Comparison of ENCODE assay signal across 8 cellular contexts in the genomic region with DNA sequence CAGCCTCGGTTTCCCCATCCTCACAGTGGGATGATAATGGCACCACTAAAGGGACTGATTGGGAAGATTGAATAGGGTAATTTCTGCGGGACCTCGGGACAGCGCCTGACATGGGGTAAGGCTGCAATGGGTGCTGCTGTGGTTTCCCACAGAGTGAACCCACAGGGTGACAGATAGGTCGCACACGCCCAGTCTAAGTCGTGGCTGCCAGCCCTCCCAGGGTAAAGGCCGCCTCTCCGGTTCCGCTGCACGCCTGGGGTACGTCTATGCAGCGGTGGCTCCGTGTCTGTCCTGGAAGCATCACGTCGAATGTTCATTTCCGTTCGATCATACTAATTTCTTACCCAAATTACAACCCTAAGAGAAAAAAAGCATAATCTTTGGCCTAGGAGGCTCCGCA. TPM values are rescaled to one million over a fixed set of nuclear protein-coding genes. Genes with fewer than 3 reads are reported as not detected.
DNase-seq lines count a peak whose midpoint lies in the region; ATAC-seq and TF ChIP-seq lines count a peak whose summit lies in the region.

No MANE protein-coding gene starts in this region.

- peaks cover 13 to 45% (median 30%) of the 10 kb centered on the region in 4 donors for H3K4me1 Mint-ChIP-seq in CD4-positive, CD25-positive, alpha-beta regulatory T cell
- peaks cover 26% of the 10 kb centered on the region for H3K4me1 Mint-ChIP-seq in nephron progenitor cell

- H3K4me1 ChIP-seq in CD4-positive, CD25-positive, alpha-beta regulatory T cell (ENCODE audit: control insufficient read depth, insufficient read depth, low read length, poor library complexity, severe bottlenecking): peaks cover 42% of the 10 kb centered on the region
- H3K4me1 ChIP-seq in NT2/D1 (ENCODE audit: insufficient read depth, insufficient read length): peaks cover 6% of the 10 kb centered on the region
- peaks cover 18% of the 10 kb centered on the region for H3K4me1 ChIP-seq in colonic mucosa

- no peak overlapping the region for H3K27ac ChIP-seq in CD4-positive, CD25-positive, alpha-beta regulatory T cell (ENCODE audit: insufficient read depth, low read length, poor library complexity, severe bottlenecking)
- H3K27ac ChIP-seq in colonic mucosa: no peak overlapping the region

- ATAC-seq in CD4-positive, CD25-positive, alpha-beta regulatory T cell (ENCODE audit: low read depth in 2 of 2): peak in 1 of 2 donors; percentile 10

- H3K27me3 ChIP-seq in CD4-positive, CD25-positive, alpha-beta regulatory T cell (ENCODE audit: control insufficient read depth, insufficient read depth, low read length): peaks cover 38% of the 10 kb centered on the region
- peaks cover 47% of the 10 kb centered on the region for H3K27me3 ChIP-seq in NT2/D1 (ENCODE audit: insufficient read depth, insufficient read length)
- H3K27me3 ChIP-seq in colonic mucosa: peaks cover 20% of the 10 kb centered on the region

- no peaks in the 10 kb centered on the region for H3K9me3 ChIP-seq in CD4-positive, CD25-positive, alpha-beta regulatory T cell (ENCODE audit: control insufficient read depth in 2 of 2, low read length in 2 of 2)
- no peaks in the 10 kb centered on the region for H3K9me3 ChIP-seq in NT2/D1 (ENCODE audit: insufficient read depth, low read length)
- no peaks in the 10 kb centered on the region for H3K9me3 ChIP-seq in colonic mucosa

- no peaks in the 10 kb centered on the region for H3K36me3 ChIP-seq in CD4-positive, CD25-positive, alpha-beta regulatory T cell (ENCODE audit: control insufficient read depth, insufficient read depth, low read length)
- H3K36me3 ChIP-seq in NT2/D1 (ENCODE audit: insufficient read depth, insufficient read length, low read length): no peaks in the 10 kb centered on the region
- no peaks in the 10 kb centered on the region for H3K36me3 ChIP-seq in colonic mucosa

- H3K27ac Mint-ChIP-seq in CD4-positive, CD25-positive, alpha-beta regulatory T cell: peak overlapping the region in 2 of 3 donors; percentile 18 to 47
- no peak overlapping the region for H3K27ac Mint-ChIP-seq in nephron progenitor cell

- peak in 2 of 3 donors; percentile 24 to 46 for DNase-seq in CD4-positive, CD25-positive, alpha-beta regulatory T cell
- no peak for DNase-seq in NT2/D1 (ENCODE audit: low read depth, low spot score)
- no peak for DNase-seq in colonic mucosa
- no peak for DNase-seq in nephron progenitor cell
- DNase-seq in NK-92 (lab: John Stamatoyannopoulos, UW; ENCODE audit: unreplicated experiment): no peak
- no peak for DNase-seq in activated gamma-delta T cell (lab: John Stamatoyannopoulos, UW)
- no peak for DNase-seq in activated CD4-positive, CD25-positive, alpha-beta regulatory T cell (lab: John Stamatoyannopoulos, UW)
- no peak for DNase-seq in NCI-H187 (lab: John Stamatoyannopoulos, UW)

- H3K9me3 Mint-ChIP-seq in CD4-positive, CD25-positive, alpha-beta regulatory T cell: no peaks in the 10 kb centered on the region
- H3K9me3 Mint-ChIP-seq in nephron progenitor cell: no peaks in the 10 kb centered on the region

- peaks cover 4% of the 10 kb centered on the region for H3K36me3 Mint-ChIP-seq in CD4-positive, CD25-positive, alpha-beta regulatory T cell
- H3K36me3 Mint-ChIP-seq in nephron progenitor cell (ENCODE audit: low read depth): no peaks in the 10 kb centered on the region

- TF ChIP-seq CTCF in colonic mucosa (IDR thresholded peaks at IDR 0.05): no peak
- TF ChIP-seq CTCF in nephron progenitor cell (IDR thresholded peaks at IDR 0.05): no peak

- peak overlapping the region; percentile 69 for H3K4me3 ChIP-seq in CD4-positive, CD25-positive, alpha-beta regulatory T cell (ENCODE audit: low read depth, low read length)
- H3K4me3 ChIP-seq in NT2/D1 (ENCODE audit: insufficient read length, low read depth) (peak overlapping the region; percentile 64), colonic mucosa (peak overlapping the region; percentile 36)

- peaks cover 69% of the 10 kb centered on the region for H3K27me3 Mint-ChIP-seq in CD4-positive, CD25-positive, alpha-beta regulatory T cell
- H3K27me3 Mint-ChIP-seq in nephron progenitor cell (ENCODE audit: low read depth, poor library complexity): peaks cover 84% of the 10 kb centered on the region

- H3K9ac ChIP-seq in NT2/D1 (ENCODE audit: insufficient read length, low read depth) (peak overlapping the region; percentile 70), colonic mucosa (ENCODE audit: low read depth in 2 of 2, low read length in 2 of 2) (peak overlapping the region in 1 of 2 donors; percentile 37)

- intact Hi-C loops in colonic mucosa (cut with DNase I): loop anchor here (5.0 to 10.0 kb wide), 3 partner anchors 167 to 387 kb away; no protein-coding TSS in a partner anchor

- peak overlapping the region; percentile 76 to 87 (median 80) for H3K4me3 Mint-ChIP-seq in CD4-positive, CD25-positive, alpha-beta regulatory T cell
- peak overlapping the region; percentile 76 for H3K4me3 Mint-ChIP-seq in nephron progenitor cell

RNA-seq across cellular contexts. Expression of a gene that starts 0.6 kb away (rescaled TPM):
- not detected for total RNA-seq in CD4-positive, CD25-positive, alpha-beta regulatory T cell
- polyA plus RNA-seq in CD4-positive, CD25-positive, alpha-beta regulatory T cell: not detected
- not detected for total RNA-seq in colonic mucosa

RNA-seq across cellular contexts. Expression of a gene that starts 4.0 kb away (rescaled TPM):
- 16.9 TPM for total RNA-seq in CD4-positive, CD25-positive, alpha-beta regulatory T cell
- polyA plus RNA-seq in CD4-positive, CD25-positive, alpha-beta regulatory T cell: 1 to 10 TPM; 5.1 to 8.1 (median 5.7) TPM
- 10 to 100 TPM; 11.1 to 11.2 TPM for total RNA-seq in colonic mucosa

RNA-seq across cellular contexts. Expression of a gene that starts 55.9 kb away (rescaled TPM):
- 70.5 TPM for total RNA-seq in CD4-positive, CD25-positive, alpha-beta regulatory T cell
- 10 to 100 TPM; 22.6 to 31.3 (median 27.3) TPM for polyA plus RNA-seq in CD4-positive, CD25-positive, alpha-beta regulatory T cell
- 10 to 100 TPM; 25.8 to 36.8 TPM for total RNA-seq in colonic mucosa

Comparison
In these comparisons a context has a peak if more than half of its experiments do, and no peak if none do; other contexts are left out.
1. DNase-seq: peak in CD4-positive, CD25-positive, alpha-beta regulatory T cell (2 of 3); none in NT2/D1 (single experiment), colonic mucosa (single experiment), nephron progenitor cell (single experiment), NK-92 (single experiment), activated gamma-delta T cell (single experiment), activated CD4-positive, CD25-positive, alpha-beta regulatory T cell (0 of 4) and NCI-H187 (0 of 2).
2. Peak in every context shown above with its lines, with median percentiles within 50 percentile points of each other: H3K4me3 ChIP-seq.